ENCODE assay signal across 1 cellular context in the genomic region with DNA sequence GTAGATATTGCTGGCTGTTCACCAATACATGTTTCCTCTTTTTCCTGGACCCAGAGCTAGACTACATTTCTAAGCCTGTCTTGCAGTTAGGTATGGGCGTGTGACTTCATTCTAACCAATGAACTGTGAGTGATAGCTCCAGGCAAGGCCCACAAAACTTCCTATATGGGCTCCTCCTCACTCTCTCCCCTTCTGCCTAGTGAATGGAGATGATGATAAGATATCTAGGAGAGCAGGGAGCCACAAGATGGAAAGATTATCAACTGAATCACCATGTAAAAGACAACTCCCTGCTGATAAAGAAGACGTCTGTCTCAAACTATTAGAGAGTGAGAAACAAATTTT.
TF ChIP-seq lines count a peak whose summit lies in the region.

No MANE protein-coding gene starts in this region.

TF ChIP-seq in HCT116, 20 proteins besides CTCF, POLR2A, EP300 and RAD21:
- TF ChIP-seq TCF7L2 (IDR thresholded peaks at IDR 0.05; ENCODE audit: borderline replicate concordance, extremely low read depth, insufficient read depth, insufficient read length), result no peak
- TF ChIP-seq EZH2 (IDR thresholded peaks at IDR 0.05), result no peak
- no peak for TF ChIP-seq ZBTB33 (IDR thresholded peaks at IDR 0.05; ENCODE audit: extremely low read depth, insufficient replicate concordance, low read length)
- no peak for TF ChIP-seq POLR2AphosphoS5 (IDR thresholded peaks at IDR 0.05; ENCODE audit: low read depth, low read length)
- no peak for TF ChIP-seq SP1 (IDR thresholded peaks at IDR 0.05; ENCODE audit: low read depth)
- TF ChIP-seq, protein P1, sequence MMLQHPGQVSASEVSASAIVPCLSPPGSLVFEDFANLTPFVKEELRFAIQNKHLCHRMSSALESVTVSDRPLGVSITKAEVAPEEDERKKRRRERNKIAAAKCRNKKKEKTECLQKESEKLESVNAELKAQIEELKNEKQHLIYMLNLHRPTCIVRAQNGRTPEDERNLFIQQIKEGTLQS (IDR thresholded peaks at IDR 0.05), result no peak
- TF ChIP-seq FOSL1 (IDR thresholded peaks at IDR 0.05; ENCODE audit: low read depth), result no peak
- no peak for TF ChIP-seq CEBPB (IDR thresholded peaks at IDR 0.05; ENCODE audit: low read depth)
- TF ChIP-seq REST (IDR thresholded peaks at IDR 0.05; ENCODE audit: low read depth), result no peak
- no peak for TF ChIP-seq ELF1 (IDR thresholded peaks at IDR 0.05; ENCODE audit: borderline replicate concordance, low read depth)
- no peak for TF ChIP-seq ZFX (IDR thresholded peaks at IDR 0.05)
- TF ChIP-seq EZH2phosphoT487 (IDR thresholded peaks at IDR 0.05; ENCODE audit: borderline replicate concordance), result no peak
